1 cellular context compared by ENCODE assay signal in the genomic region with DNA sequence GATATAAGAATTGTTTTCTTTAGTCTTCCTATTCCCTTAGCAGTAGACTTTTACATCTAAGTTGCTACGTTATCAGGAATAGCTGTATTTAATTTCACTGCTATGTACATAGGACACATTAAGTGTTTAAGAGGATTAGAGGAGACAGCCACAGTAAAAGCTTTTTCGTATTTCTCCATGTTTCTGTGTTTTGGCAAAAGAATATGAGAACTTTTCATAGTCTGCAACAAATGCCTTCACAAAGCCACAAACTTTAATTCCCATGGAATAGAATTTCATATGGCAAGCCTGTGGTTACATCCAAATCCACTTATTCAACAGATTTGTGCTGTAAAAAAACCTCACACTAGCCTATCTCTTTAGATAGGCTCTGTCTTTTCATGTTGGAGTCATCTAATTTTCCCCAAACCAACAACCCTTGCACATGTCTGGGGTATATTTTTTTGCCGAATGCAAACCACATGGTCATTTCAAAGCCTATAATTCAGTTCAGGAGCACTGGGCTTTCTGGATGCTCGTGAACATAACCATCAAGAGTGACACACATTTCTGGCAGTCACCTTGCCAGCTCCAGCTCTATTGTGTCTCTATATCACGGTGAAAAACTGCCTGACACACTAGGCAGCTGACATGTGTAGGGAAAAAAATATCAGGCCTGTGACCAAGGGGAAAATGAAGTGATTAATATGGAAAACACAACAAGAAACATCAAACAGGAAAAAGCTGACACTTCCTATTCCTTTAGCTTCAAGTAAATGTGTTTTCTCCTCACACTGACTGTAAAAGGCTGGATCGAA.
TF ChIP-seq lines count a peak whose summit lies in the region.

No MANE protein-coding gene starts in this region.

TF ChIP-seq in HEK293, 187 proteins besides CTCF, POLR2A, EP300 and RAD21 (continued from another document):
- TF ChIP-seq ZBTB49 (tag by site-specific recombination; IDR thresholded peaks at IDR 0.05; ENCODE audit: low read depth) (no peak), ZNF830 (tag by site-specific recombination; IDR thresholded peaks at IDR 0.05; ENCODE audit: low read depth) (no peak), SETDB1 (IDR thresholded peaks at IDR 0.05; ENCODE audit: insufficient read length, low read length) (no peak), ZFP69B (tag by site-specific recombination; IDR thresholded peaks at IDR 0.05) (no peak), HOXD13 (CRISPR knock-in tag; IDR thresholded peaks at IDR 0.05; ENCODE audit: borderline replicate concordance) (no peak), ZNF239 (tag by site-specific recombination; IDR thresholded peaks at IDR 0.05) (no peak), ZNF626 (tag by site-specific recombination; IDR thresholded peaks at IDR 0.05) (no peak; the same call in 1 of the 2 replicates), ZNF23 (tag by site-specific recombination; IDR thresholded peaks at IDR 0.05; ENCODE audit: borderline replicate concordance) (no peak), ZEB2 (tag by site-specific recombination; IDR thresholded peaks at IDR 0.05) (peak; percentile 54; the same call in 1 of the 2 replicates), ZNF837 (tag by site-specific recombination; IDR thresholded peaks at IDR 0.05) (no peak), ZNF350 (tag by site-specific recombination; IDR thresholded peaks at IDR 0.05) (no peak), SP2 (tag by site-specific recombination; IDR thresholded peaks at IDR 0.05) (no peak), OVOL3 (tag by site-specific recombination; IDR thresholded peaks at IDR 0.05) (peak; percentile 94; the same call in 1 of the 2 replicates), ZNF549 (tag by site-specific recombination; IDR thresholded peaks at IDR 0.05) (no peak), ZNF335 (tag by site-specific recombination; conservative IDR thresholded peaks at IDR 0.05) (no peak; the same call in 1 of the 2 replicates), IKZF3 (tag by site-specific recombination; IDR thresholded peaks at IDR 0.05) (peak; percentile 45), ZNF404 (tag by site-specific recombination; IDR thresholded peaks at IDR 0.05) (no peak)
- TF ChIP-seq, protein P1, sequence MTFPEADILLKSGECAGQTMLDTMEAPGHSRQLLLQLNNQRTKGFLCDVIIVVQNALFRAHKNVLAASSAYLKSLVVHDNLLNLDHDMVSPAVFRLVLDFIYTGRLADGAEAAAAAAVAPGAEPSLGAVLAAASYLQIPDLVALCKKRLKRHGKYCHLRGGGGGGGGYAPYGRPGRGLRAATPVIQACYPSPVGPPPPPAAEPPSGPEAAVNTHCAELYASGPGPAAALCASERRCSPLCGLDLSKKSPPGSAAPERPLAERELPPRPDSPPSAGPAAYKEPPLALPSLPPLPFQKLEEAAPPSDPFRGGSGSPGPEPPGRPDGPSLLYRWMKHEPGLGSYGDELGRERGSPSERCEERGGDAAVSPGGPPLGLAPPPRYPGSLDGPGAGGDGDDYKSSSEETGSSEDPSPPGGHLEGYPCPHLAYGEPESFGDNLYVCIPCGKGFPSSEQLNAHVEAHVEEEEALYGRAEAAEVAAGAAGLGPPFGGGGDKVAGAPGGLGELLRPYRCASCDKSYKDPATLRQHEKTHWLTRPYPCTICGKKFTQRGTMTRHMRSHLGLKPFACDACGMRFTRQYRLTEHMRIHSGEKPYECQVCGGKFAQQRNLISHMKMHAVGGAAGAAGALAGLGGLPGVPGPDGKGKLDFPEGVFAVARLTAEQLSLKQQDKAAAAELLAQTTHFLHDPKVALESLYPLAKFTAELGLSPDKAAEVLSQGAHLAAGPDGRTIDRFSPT (tag by site-specific recombination; IDR thresholded peaks at IDR 0.05) = peak; percentile 68
- TF ChIP-seq, protein P2, sequence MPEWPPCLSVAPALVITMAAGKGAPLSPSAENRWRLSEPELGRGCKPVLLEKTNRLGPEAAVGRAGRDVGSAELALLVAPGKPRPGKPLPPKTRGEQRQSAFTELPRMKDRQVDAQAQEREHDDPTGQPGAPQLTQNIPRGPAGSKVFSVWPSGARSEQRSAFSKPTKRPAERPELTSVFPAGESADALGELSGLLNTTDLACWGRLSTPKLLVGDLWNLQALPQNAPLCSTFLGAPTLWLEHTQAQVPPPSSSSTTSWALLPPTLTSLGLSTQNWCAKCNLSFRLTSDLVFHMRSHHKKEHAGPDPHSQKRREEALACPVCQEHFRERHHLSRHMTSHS (tag by site-specific recombination; IDR thresholded peaks at IDR 0.05) = no peak
- TF ChIP-seq, protein P3, sequence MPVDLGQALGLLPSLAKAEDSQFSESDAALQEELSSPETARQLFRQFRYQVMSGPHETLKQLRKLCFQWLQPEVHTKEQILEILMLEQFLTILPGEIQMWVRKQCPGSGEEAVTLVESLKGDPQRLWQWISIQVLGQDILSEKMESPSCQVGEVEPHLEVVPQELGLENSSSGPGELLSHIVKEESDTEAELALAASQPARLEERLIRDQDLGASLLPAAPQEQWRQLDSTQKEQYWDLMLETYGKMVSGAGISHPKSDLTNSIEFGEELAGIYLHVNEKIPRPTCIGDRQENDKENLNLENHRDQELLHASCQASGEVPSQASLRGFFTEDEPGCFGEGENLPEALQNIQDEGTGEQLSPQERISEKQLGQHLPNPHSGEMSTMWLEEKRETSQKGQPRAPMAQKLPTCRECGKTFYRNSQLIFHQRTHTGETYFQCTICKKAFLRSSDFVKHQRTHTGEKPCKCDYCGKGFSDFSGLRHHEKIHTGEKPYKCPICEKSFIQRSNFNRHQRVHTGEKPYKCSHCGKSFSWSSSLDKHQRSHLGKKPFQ (tag by site-specific recombination; IDR thresholded peaks at IDR 0.05) = peak; percentile 58
